In the genomic region with DNA sequence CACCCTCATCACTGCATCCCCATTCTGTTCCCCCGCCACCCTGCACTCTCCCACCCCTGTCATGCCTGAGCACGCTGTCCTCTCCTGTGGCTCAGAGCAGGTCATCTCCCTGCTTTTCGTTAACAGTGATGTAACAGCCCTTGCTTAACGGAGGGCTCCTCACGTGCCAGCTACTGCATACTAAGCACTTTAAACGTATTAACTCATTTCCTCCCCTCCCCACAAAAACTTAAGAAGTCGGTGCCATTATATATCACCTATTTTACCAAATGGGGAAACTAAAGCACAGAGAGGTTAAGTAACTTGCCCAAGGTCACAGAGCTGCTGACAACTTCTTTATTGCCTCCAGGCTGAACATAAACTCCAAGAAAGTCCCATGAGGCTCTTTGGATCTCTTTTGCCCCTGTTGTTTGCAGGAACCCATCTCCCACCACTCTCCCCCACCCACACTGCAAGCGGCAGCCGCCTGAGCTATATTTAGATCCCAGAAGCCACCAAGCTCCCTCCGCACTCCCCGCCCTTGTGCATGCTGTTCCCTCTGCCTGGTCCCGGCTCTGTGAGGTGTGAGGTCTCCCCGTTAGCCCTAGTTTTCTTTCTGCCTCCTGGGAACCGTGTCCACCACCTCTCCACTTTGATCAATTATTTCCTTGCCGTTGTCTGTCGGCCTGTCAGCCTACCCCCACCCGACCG, we compare ENCODE assay signal across 1 cellular context.
TF ChIP-seq lines count a peak whose summit lies in the region.

No MANE protein-coding gene starts in this region.

TF ChIP-seq in HepG2, 621 proteins besides CTCF, POLR2A, EP300 and RAD21 (continues in another document):
- TF ChIP-seq ZNF589 (CRISPR knock-in tag; conservative IDR thresholded peaks at IDR 0.05): no peak
- no peak for TF ChIP-seq ZNF670 (CRISPR knock-in tag; IDR thresholded peaks at IDR 0.05; ENCODE audit: borderline replicate concordance)
- no peak for TF ChIP-seq NR2C2 (CRISPR knock-in tag; IDR thresholded peaks at IDR 0.05; ENCODE audit: borderline replicate concordance)
- peak; percentile 91 for TF ChIP-seq BHLHE40 (IDR thresholded peaks at IDR 0.05; ENCODE audit: low read length)
- TF ChIP-seq, protein P1, sequence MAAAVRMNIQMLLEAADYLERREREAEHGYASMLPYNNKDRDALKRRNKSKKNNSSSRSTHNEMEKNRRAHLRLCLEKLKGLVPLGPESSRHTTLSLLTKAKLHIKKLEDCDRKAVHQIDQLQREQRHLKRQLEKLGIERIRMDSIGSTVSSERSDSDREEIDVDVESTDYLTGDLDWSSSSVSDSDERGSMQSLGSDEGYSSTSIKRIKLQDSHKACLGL (CRISPR knock-in tag; IDR thresholded peaks at IDR 0.05): no peak; the same call in 1 of the 2 replicates
- no peak for TF ChIP-seq ZNF180 (CRISPR knock-in tag; IDR thresholded peaks at IDR 0.05; ENCODE audit: borderline replicate concordance, low read depth)
- TF ChIP-seq ZNF230 (CRISPR knock-in tag; IDR thresholded peaks at IDR 0.05): 0 out of 2 replicates have a peak, but pooled peaks have one; percentile 24
- no peak for TF ChIP-seq TCF7L2 (IDR thresholded peaks at IDR 0.05; ENCODE audit: low read depth, low read length)
- TF ChIP-seq SKI (IDR thresholded peaks at IDR 0.05; ENCODE audit: partially characterized antibody): no peak
- TF ChIP-seq, protein P2, sequence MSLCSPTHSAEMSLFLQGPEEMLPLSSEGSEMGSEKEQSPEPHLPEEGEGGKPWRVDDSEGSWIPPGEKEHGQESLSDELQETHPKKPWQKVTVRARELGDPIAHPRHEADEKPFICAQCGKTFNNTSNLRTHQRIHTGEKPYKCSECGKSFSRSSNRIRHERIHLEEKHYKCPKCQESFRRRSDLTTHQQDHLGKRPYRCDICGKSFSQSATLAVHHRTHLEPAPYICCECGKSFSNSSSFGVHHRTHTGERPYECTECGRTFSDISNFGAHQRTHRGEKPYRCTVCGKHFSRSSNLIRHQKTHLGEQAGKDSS (CRISPR knock-in tag; IDR thresholded peaks at IDR 0.05; ENCODE audit: borderline replicate concordance, low read depth): no peak
- no peak for TF ChIP-seq GLI4 (CRISPR knock-in tag; IDR thresholded peaks at IDR 0.05; ENCODE audit: borderline replicate concordance)
- no peak for TF ChIP-seq KAT7 (CRISPR knock-in tag; IDR thresholded peaks at IDR 0.05; ENCODE audit: borderline replicate concordance)
- TF ChIP-seq ZNF616 (CRISPR knock-in tag; IDR thresholded peaks at IDR 0.05; ENCODE audit: low read depth): no peak
- no peak for TF ChIP-seq MED8 (CRISPR knock-in tag; IDR thresholded peaks at IDR 0.05; ENCODE audit: insufficient replicate concordance)
- TF ChIP-seq KDM5A (IDR thresholded peaks at IDR 0.05; ENCODE audit: borderline replicate concordance, low read length): no peak
- TF ChIP-seq, protein P3, sequence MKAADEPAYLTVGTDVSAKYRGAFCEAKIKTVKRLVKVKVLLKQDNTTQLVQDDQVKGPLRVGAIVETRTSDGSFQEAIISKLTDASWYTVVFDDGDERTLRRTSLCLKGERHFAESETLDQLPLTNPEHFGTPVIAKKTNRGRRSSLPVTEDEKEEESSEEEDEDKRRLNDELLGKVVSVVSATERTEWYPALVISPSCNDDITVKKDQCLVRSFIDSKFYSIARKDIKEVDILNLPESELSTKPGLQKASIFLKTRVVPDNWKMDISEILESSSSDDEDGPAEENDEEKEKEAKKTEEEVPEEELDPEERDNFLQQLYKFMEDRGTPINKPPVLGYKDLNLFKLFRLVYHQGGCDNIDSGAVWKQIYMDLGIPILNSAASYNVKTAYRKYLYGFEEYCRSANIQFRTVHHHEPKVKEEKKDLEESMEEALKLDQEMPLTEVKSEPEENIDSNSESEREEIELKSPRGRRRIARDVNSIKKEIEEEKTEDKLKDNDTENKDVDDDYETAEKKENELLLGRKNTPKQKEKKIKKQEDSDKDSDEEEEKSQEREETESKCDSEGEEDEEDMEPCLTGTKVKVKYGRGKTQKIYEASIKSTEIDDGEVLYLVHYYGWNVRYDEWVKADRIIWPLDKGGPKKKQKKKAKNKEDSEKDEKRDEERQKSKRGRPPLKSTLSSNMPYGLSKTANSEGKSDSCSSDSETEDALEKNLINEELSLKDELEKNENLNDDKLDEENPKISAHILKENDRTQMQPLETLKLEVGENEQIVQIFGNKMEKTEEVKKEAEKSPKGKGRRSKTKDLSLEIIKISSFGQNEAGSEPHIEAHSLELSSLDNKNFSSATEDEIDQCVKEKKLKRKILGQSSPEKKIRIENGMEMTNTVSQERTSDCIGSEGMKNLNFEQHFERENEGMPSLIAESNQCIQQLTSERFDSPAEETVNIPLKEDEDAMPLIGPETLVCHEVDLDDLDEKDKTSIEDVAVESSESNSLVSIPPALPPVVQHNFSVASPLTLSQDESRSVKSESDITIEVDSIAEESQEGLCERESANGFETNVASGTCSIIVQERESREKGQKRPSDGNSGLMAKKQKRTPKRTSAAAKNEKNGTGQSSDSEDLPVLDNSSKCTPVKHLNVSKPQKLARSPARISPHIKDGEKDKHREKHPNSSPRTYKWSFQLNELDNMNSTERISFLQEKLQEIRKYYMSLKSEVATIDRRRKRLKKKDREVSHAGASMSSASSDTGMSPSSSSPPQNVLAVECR (CRISPR knock-in tag; IDR thresholded peaks at IDR 0.05; ENCODE audit: borderline replicate concordance): no peak
- no peak for TF ChIP-seq BRCA1 (CRISPR knock-in tag; IDR thresholded peaks at IDR 0.05)
- TF ChIP-seq NR2F6 (IDR thresholded peaks at IDR 0.05): no peak
- no peak for TF ChIP-seq NR2F6 (CRISPR knock-in tag; IDR thresholded peaks at IDR 0.05)
- TF ChIP-seq ZNF605 (CRISPR knock-in tag; IDR thresholded peaks at IDR 0.05): no peak
- TF ChIP-seq ZNF121 (CRISPR knock-in tag; IDR thresholded peaks at IDR 0.05): no peak
- TF ChIP-seq KDM6A (CRISPR knock-in tag; IDR thresholded peaks at IDR 0.05; ENCODE audit: low read depth): no peak
- no peak for TF ChIP-seq SRY (CRISPR knock-in tag; IDR thresholded peaks at IDR 0.05)
- TF ChIP-seq, protein P4, sequence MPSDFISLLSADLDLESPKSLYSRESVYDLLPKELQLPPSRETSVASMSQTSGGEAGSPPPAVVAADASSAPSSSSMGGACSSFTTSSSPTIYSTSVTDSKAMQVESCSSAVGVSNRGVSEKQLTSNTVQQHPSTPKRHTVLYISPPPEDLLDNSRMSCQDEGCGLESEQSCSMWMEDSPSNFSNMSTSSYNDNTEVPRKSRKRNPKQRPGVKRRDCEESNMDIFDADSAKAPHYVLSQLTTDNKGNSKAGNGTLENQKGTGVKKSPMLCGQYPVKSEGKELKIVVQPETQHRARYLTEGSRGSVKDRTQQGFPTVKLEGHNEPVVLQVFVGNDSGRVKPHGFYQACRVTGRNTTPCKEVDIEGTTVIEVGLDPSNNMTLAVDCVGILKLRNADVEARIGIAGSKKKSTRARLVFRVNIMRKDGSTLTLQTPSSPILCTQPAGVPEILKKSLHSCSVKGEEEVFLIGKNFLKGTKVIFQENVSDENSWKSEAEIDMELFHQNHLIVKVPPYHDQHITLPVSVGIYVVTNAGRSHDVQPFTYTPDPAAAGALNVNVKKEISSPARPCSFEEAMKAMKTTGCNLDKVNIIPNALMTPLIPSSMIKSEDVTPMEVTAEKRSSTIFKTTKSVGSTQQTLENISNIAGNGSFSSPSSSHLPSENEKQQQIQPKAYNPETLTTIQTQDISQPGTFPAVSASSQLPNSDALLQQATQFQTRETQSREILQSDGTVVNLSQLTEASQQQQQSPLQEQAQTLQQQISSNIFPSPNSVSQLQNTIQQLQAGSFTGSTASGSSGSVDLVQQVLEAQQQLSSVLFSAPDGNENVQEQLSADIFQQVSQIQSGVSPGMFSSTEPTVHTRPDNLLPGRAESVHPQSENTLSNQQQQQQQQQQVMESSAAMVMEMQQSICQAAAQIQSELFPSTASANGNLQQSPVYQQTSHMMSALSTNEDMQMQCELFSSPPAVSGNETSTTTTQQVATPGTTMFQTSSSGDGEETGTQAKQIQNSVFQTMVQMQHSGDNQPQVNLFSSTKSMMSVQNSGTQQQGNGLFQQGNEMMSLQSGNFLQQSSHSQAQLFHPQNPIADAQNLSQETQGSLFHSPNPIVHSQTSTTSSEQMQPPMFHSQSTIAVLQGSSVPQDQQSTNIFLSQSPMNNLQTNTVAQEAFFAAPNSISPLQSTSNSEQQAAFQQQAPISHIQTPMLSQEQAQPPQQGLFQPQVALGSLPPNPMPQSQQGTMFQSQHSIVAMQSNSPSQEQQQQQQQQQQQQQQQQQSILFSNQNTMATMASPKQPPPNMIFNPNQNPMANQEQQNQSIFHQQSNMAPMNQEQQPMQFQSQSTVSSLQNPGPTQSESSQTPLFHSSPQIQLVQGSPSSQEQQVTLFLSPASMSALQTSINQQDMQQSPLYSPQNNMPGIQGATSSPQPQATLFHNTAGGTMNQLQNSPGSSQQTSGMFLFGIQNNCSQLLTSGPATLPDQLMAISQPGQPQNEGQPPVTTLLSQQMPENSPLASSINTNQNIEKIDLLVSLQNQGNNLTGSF (CRISPR knock-in tag; IDR thresholded peaks at IDR 0.05): no peak
- no peak for TF ChIP-seq ZFX (CRISPR knock-in tag; IDR thresholded peaks at IDR 0.05; ENCODE audit: low read depth)
- TF ChIP-seq, protein P5, sequence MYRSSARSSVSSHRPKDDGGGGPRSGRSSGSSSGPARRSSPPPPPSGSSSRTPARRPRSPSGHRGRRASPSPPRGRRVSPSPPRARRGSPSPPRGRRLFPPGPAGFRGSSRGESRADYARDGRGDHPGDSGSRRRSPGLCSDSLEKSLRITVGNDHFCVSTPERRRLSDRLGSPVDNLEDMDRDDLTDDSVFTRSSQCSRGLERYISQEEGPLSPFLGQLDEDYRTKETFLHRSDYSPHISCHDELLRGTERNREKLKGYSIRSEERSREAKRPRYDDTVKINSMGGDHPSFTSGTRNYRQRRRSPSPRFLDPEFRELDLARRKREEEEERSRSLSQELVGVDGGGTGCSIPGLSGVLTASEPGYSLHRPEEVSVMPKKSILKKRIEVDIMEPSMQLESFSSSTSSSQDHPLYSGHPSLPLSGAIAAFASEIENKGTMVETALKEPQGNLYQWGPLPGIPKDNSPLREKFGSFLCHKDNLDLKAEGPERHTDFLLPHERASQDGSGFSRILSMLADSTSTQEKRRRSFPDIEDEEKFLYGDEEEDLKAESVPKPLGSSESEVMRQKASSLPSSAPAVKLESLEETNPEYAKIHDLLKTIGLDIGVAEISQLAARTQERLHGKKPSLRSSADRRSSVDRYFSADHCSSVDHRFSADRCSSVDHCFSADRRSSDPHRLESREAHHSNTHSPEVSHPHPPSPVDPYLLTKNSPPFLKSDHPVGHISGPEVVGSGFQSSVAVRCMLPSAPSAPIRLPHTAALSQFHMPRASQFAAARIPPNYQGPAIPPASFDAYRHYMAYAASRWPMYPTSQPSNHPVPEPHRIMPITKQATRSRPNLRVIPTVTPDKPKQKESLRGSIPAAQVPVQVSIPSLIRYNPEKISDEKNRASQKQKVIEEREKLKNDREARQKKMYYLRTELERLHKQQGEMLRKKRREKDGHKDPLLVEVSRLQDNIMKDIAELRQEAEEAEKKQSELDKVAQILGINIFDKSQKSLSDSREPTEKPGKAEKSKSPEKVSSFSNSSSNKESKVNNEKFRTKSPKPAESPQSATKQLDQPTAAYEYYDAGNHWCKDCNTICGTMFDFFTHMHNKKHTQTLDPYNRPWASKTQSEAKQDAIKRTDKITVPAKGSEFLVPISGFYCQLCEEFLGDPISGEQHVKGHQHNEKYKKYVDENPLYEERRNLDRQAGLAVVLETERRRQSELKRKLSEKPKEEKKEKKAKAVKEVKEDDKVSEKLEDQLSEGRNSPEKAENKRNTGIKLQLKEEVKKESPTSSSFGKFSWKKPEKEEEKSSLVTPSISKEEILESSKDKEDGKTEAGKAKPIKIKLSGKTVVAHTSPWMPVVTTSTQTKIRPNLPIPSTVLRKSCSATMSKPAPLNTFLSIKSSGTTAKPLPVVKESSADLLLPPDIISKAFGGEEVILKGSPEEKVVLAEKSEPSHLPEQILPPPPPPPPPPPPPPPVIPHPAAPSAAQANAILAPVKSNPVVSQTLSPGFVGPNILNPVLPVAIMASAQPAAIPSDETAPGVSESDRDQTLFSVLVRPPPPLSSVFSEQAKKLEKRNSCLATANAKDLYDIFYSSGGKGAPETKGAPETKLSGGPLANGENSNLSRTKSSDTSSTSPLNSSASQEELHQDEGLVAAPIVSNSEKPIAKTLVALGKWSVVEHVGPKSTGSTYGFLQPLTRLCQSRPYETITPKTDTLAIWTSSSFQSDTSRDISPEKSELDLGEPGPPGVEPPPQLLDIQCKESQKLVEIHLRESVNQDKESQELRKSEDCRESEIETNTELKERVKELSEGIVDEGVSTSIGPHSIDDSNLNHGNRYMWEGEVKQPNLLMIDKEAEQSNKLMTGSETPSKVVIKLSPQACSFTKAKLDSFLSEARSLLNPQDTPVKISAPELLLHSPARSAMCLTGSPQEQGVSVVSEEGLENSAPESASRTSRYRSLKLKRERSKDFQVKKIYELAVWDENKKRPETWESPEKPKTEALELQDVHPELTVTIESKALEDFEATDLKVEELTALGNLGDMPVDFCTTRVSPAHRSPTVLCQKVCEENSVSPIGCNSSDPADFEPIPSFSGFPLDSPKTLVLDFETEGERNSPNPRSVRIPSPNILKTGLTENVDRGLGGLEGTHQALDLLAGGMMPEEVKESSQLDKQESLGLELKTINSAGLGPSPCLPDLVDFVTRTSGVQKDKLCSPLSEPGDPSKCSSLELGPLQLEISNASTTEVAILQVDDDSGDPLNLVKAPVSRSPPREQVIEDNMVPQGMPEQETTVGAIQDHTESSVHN (CRISPR knock-in tag; IDR thresholded peaks at IDR 0.05): no peak
- TF ChIP-seq, protein P6, sequence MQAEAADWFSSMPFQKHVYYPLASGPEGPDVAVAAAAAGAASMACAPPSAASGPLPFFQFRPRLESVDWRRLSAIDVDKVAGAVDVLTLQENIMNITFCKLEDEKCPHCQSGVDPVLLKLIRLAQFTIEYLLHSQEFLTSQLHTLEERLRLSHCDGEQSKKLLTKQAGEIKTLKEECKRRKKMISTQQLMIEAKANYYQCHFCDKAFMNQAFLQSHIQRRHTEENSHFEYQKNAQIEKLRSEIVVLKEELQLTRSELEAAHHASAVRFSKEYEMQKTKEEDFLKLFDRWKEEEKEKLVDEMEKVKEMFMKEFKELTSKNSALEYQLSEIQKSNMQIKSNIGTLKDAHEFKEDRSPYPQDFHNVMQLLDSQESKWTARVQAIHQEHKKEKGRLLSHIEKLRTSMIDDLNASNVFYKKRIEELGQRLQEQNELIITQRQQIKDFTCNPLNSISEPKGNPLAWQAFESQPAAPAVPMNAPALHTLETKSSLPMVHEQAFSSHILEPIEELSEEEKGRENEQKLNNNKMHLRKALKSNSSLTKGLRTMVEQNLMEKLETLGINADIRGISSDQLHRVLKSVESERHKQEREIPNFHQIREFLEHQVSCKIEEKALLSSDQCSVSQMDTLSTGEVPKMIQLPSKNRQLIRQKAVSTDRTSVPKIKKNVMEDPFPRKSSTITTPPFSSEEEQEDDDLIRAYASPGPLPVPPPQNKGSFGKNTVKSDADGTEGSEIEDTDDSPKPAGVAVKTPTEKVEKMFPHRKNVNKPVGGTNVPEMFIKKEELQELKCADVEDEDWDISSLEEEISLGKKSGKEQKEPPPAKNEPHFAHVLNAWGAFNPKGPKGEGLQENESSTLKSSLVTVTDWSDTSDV (CRISPR knock-in tag; IDR thresholded peaks at IDR 0.05): no peak
- no peak for TF ChIP-seq ZNF83 (CRISPR knock-in tag; IDR thresholded peaks at IDR 0.05; ENCODE audit: borderline replicate concordance)
- peak; percentile 65 for TF ChIP-seq ZMYM3 (CRISPR knock-in tag; IDR thresholded peaks at IDR 0.05)
- TF ChIP-seq ZMYM2 (CRISPR knock-in tag; IDR thresholded peaks at IDR 0.05): 0 out of 2 replicates have a peak, but pooled peaks have one; percentile 32
